Comparison of ENCODE assay signal across 9 cellular contexts in genomic region chr10:22010973-22011408, GRCh38. TPM values are rescaled to one million over a fixed set of nuclear protein-coding genes. Genes with fewer than 3 reads are reported as not detected.
DNase-seq lines count a peak whose midpoint lies in the region; ATAC-seq, FAIRE-seq and TF ChIP-seq lines count a peak whose summit lies in the region.
"Had no signal": no experiment of that assay in that cellular context is flagged by ENCODE, and none has a peak within 500 bp of the region (broad histone marks: within the 10 kb centered on the region; RNA-seq: fewer than 3 reads in every experiment).

No MANE protein-coding gene starts in this region.

- WGBS in H9 (ENCODE audit: extremely low coverage, insufficient read length, low lambda C conversion rate): no CpG with 5 or more reads among the region's 1 CpG
- WGBS in adrenal gland, 4 donors: 7 to 23% (median 12%) methylated on average over 1 of the region's 1 CpG

- TF ChIP-seq CTCF in C4-2B (conservative IDR thresholded peaks at IDR 0.05): peak; percentile 63
- peak; percentile 65; the same call in 2 of the 3 replicates for TF ChIP-seq CTCF in H9 (conservative IDR thresholded peaks at IDR 0.05)
- TF ChIP-seq CTCF in adrenal gland (IDR thresholded peaks at IDR 0.05): peak; percentile 18 to 74 (median 55)

- H3K4me3 ChIP-seq in adrenal gland: no peak overlapping the region

- H2BK120ac ChIP-seq in H9 (ENCODE audit: low read depth, low read length, poor library complexity, severe bottlenecking): no peak overlapping the region

- H3K9me3 ChIP-seq in H9 (ENCODE audit: control insufficient read depth, low read depth, low read length) (no peaks in the 10 kb centered on the region), adrenal gland (replicated peaks in 1 of 3) (no peaks in the 10 kb centered on the region)

- H3T11ph ChIP-seq in H9 (ENCODE audit: low read length): no peak overlapping the region

- H3K36me3 ChIP-seq in adrenal gland (replicated peaks in 1 of 2): no peaks in the 10 kb centered on the region

- no peak overlapping the region for H3K27ac Mint-ChIP-seq in H9
- H3K27ac Mint-ChIP-seq: activated CD4-positive, alpha-beta T cell treated with anti-CD3 and anti-CD28 coated beads, Interleukin-2, amount 10 ng/mL, durations not matched to agents 24 days and 14 days had no signal

- H3K27ac ChIP-seq in C4-2B: no peak overlapping the region
- H3K27ac ChIP-seq in H9 (ENCODE audit: insufficient read length, low read depth, low read length): no peak overlapping the region
- H3K27ac ChIP-seq in adrenal gland: no peak overlapping the region

- no peak overlapping the region for H3K18ac ChIP-seq in H9 (ENCODE audit: insufficient read length, low read depth, low read length)

- intact Hi-C loops in adrenal gland (cut with DNase I): loop anchor here (5.0 to 10.0 kb wide), 3 partner anchors 204 to 1054 kb away; partner anchors contain the start of gene EBLN1 (in 1 of the 2)

- no peak for TF ChIP-seq POLR2A in adrenal gland (IDR thresholded peaks at IDR 0.05)

- no peak overlapping the region for H2BK20ac ChIP-seq in H9 (ENCODE audit: low read depth, low read length, poor library complexity, severe bottlenecking)

- no peak for FAIRE-seq in urothelium cell line (lab: Jason Lieb, UNC)

- no peaks in the 10 kb centered on the region for H3K79me1 ChIP-seq in H9 (ENCODE audit: insufficient read depth, low read depth, low read length, poor library complexity, severe bottlenecking)

- H2AK5ac ChIP-seq in H9 (ENCODE audit: insufficient read length, low read length): no peak overlapping the region

- ATAC-seq in HG03565 (IDR thresholded peaks at IDR 0.05; ENCODE audit: unreplicated experiment) (no peak), HG03175 (IDR thresholded peaks at IDR 0.05; ENCODE audit: unreplicated experiment) (no peak)

- H3K14ac ChIP-seq in H9 (ENCODE audit: insufficient read depth, low read length): no peak overlapping the region

- H4K8ac ChIP-seq in H9 (replicated peaks; ENCODE audit: insufficient read length, low read depth, low read length): no peak overlapping the region

- no peak overlapping the region for H3K9ac ChIP-seq in H9 (ENCODE audit: extremely low read depth, insufficient read length, low read length)

- no peaks in the 10 kb centered on the region; the same call in 1 of the 2 replicates for H3K27me3 Mint-ChIP-seq in H9 (ENCODE audit: low read depth)

- H3K4ac ChIP-seq in H9 (ENCODE audit: low read depth, low read length): no peak overlapping the region

- no peak overlapping the region for H3K4me3 Mint-ChIP-seq in H9
- H3K4me3 Mint-ChIP-seq: activated CD4-positive, alpha-beta T cell treated with anti-CD3 and anti-CD28 coated beads, Interleukin-2, amount 10 ng/mL, durations not matched to agents 24 days and 14 days had no signal

- H4K20me1 ChIP-seq in H9 (ENCODE audit: control insufficient read depth, insufficient read depth, insufficient read length): no peaks in the 10 kb centered on the region

- peaks cover 4 to 9% of the 10 kb centered on the region in 2 experiments for H3K9me3 Mint-ChIP-seq in H9
- H3K9me3 Mint-ChIP-seq: activated CD4-positive, alpha-beta T cell treated with anti-CD3 and anti-CD28 coated beads, Interleukin-2, amount 10 ng/mL, durations not matched to agents 24 days and 14 days had no signal

- no peak overlapping the region for H2BK5ac ChIP-seq in H9 (ENCODE audit: insufficient read length, low read length)

- no peak overlapping the region for H3K4me2 ChIP-seq in H9 (ENCODE audit: insufficient read depth, insufficient read length, low read length)

- H3K4me1 ChIP-seq in H9 (ENCODE audit: insufficient read depth, low read length): no peaks in the 10 kb centered on the region
- H3K4me1 ChIP-seq in adrenal gland (replicated peaks in 1 of 2): peaks cover 0 to 2% of the 10 kb centered on the region in 2 donors

- no peak overlapping the region for H3K23ac ChIP-seq in H9 (ENCODE audit: insufficient read length, low read depth, low read length)

- H3K23me2 ChIP-seq in H9 (ENCODE audit: insufficient read length, low read depth, low read length, poor library complexity, severe bottlenecking): no peaks in the 10 kb centered on the region

- H3K36me3 Mint-ChIP-seq in H9 (ENCODE audit: insufficient read depth in 1 of 3, low read depth in 3 of 3): peaks cover 0 to 6% (median 0%) of the 10 kb centered on the region in 3 experiments; a peak in 1 of 7 replicates

- no peak overlapping the region for H2AFZ ChIP-seq in H9 (ENCODE audit: low read length)

- DNase-seq in H9 (no peak), adrenal gland (no peak), medulla oblongata (ENCODE audit: extremely low spot score) (peak; percentile 35), urothelium cell line (ENCODE audit: low spot score) (no peak), hypothalamus (lab: John Stamatoyannopoulos, UW) (no peak)
- DNase-seq: activated CD4-positive, alpha-beta T cell treated with anti-CD3 and anti-CD28 coated beads, Interleukin-2, amount 10 ng/mL, durations not matched to agents 24 days and 14 days had no signal

- no peaks in the 10 kb centered on the region for H3K4me1 Mint-ChIP-seq in H9
- H3K4me1 Mint-ChIP-seq: activated CD4-positive, alpha-beta T cell treated with anti-CD3 and anti-CD28 coated beads, Interleukin-2, amount 10 ng/mL, durations not matched to agents 24 days and 14 days had no signal

- no peak overlapping the region for H4K5ac ChIP-seq in H9 (ENCODE audit: insufficient read length, low read depth, low read length)

- H3K56ac ChIP-seq in H9 (ENCODE audit: insufficient read length, low read depth, low read length): no peak overlapping the region

- no peak overlapping the region for H4K91ac ChIP-seq in H9 (ENCODE audit: insufficient read length, low read depth, low read length)

- H3K79me2 ChIP-seq in H9 (ENCODE audit: insufficient read depth, low read length): no peaks in the 10 kb centered on the region

- no peak overlapping the region for H2BK12ac ChIP-seq in H9 (ENCODE audit: insufficient read length, low read depth, low read length)

- no peak overlapping the region for H2BK15ac ChIP-seq in H9 (ENCODE audit: low read depth, low read length)

- H3K27me3 ChIP-seq in H9 (ENCODE audit: insufficient read depth, low read length) (no peaks in the 10 kb centered on the region), adrenal gland (no peaks in the 10 kb centered on the region)

RNA-seq across cellular contexts. Expression of gene DNAJC1, which starts 7.5 kb away (rescaled TPM):
- 10.6 and 11.2 TPM in 2 replicates for total RNA-seq in H9 (2021)
- 10 to 100 TPM; 26.4 to 84.4 (median 37.4) TPM for total RNA-seq in adrenal gland
- polyA plus RNA-seq in adrenal gland: 10 to 100 TPM; 11.0 to 46.4 (median 20.8) TPM
